ENCODE assay signal across 25 cellular contexts in genomic region chr10:71891437-71891836, GRCh38.
"Had no signal": no experiment of that assay in that cellular context is flagged by ENCODE, and none has a peak within 500 bp of the region (broad histone marks: within the 10 kb centered on the region; RNA-seq: fewer than 3 reads in every experiment).

No MANE protein-coding gene starts in this region.

- H3K4me2 ChIP-seq: hepatocyte had no signal

- H3K36me3 ChIP-seq: brain microvascular endothelial cell, lower lobe of right lung, suprapubic skin, tibial nerve had no signal

- H3K9me3 Mint-ChIP-seq: activated naive CD4-positive, alpha-beta T cell treated with anti-CD3 and anti-CD28 coated beads, Interleukin-2, amount 50 U/mL, for 24 hours; activated T-cell treated with anti-CD3 and anti-CD28 coated beads, Interleukin-2, amount 50 U/mL, for 4 hours; effector memory CD8-positive, alpha-beta T cell; immature natural killer cell; naive B cell; stimulated activated naive CD8-positive, alpha-beta T cell treated with anti-CD3 and anti-CD28 coated beads, Interleukin-15, amount 100 ng/mL, for 72 hours; WTC11 had no signal

- H3K27me3 Mint-ChIP-seq: activated naive CD4-positive, alpha-beta T cell treated with anti-CD3 and anti-CD28 coated beads, Interleukin-2, amount 50 U/mL, for 24 hours had no signal

- H3K9me3 ChIP-seq: lower lobe of right lung, suprapubic skin, tibial nerve had no signal

- H3K79me2 ChIP-seq: hepatocyte had no signal

- DNase-seq: activated CD4-positive, alpha-beta T cell treated with anti-CD3 and anti-CD28 coated beads for 36 hours; activated CD4-positive, alpha-beta T cell treated with anti-CD3 and anti-CD28 coated beads, Interleukin-2, amount 50 U/mL, for 4 hours; activated CD8-positive, alpha-beta memory T cell treated with anti-CD3 and anti-CD28 coated beads, Interleukin-2, amount 50 U/mL, for 48 hours; activated T-cell treated with anti-CD3 and anti-CD28 coated beads, Interleukin-2, amount 50 U/mL, for 4 hours; aorta; brain microvascular endothelial cell; central memory CD4-positive, alpha-beta T cell; effector memory CD8-positive, alpha-beta T cell; foreskin melanocyte; glutamatergic neuron; immature natural killer cell; lower lobe of right lung; naive B cell; stimulated activated CD4-positive, alpha-beta T cell treated with anti-CD3 and anti-CD28 coated beads, Interleukin-1b, Interleukin-23, amount 100 ng/mL, for 48 hours; stimulated activated naive CD8-positive, alpha-beta T cell treated with anti-CD3 and anti-CD28 coated beads, Interleukin-15, amount 100 ng/mL, for 72 hours; T1000 had no signal

- ATAC-seq: activated CD4-positive, alpha-beta T cell treated with anti-CD3 and anti-CD28 coated beads for 36 hours; activated T-cell treated with anti-CD3 and anti-CD28 coated beads, Interleukin-2, amount 50 U/mL, for 4 hours; effector memory CD8-positive, alpha-beta T cell; esophagus mucosa; left lobe of liver; lower lobe of right lung; stimulated activated naive CD8-positive, alpha-beta T cell treated with anti-CD3 and anti-CD28 coated beads, Interleukin-15, amount 100 ng/mL, for 72 hours; WTC11 had no signal

- H3K4me3 ChIP-seq: hepatocyte, lower lobe of right lung, suprapubic skin, tibial nerve had no signal

- H3K27ac Mint-ChIP-seq: activated CD4-positive, alpha-beta T cell treated with anti-CD3 and anti-CD28 coated beads for 36 hours; effector memory CD8-positive, alpha-beta T cell; immature natural killer cell; progenitor cell of endocrine pancreas; WTC11 had no signal

- H3K36me3 Mint-ChIP-seq: activated naive CD4-positive, alpha-beta T cell treated with anti-CD3 and anti-CD28 coated beads, Interleukin-2, amount 50 U/mL, for 24 hours; naive B cell; WTC11 had no signal

- H3K4me3 Mint-ChIP-seq: activated CD4-positive, alpha-beta T cell treated with anti-CD3 and anti-CD28 coated beads for 36 hours; activated naive CD4-positive, alpha-beta T cell treated with anti-CD3 and anti-CD28 coated beads, Interleukin-2, amount 50 U/mL, for 24 hours; activated T-cell treated with anti-CD3 and anti-CD28 coated beads, Interleukin-2, amount 50 U/mL, for 4 hours; effector memory CD8-positive, alpha-beta T cell; immature natural killer cell; stimulated activated naive CD8-positive, alpha-beta T cell treated with anti-CD3 and anti-CD28 coated beads, Interleukin-15, amount 100 ng/mL, for 72 hours; WTC11 had no signal

- H2AFZ ChIP-seq: hepatocyte had no signal

- FAIRE-seq: endothelial cell of umbilical vein had no signal

- H3K27me3 ChIP-seq: brain microvascular endothelial cell, hepatocyte, suprapubic skin, tibial nerve had no signal

- H3K27ac ChIP-seq: brain microvascular endothelial cell, hepatocyte, lower lobe of right lung, suprapubic skin had no signal
